8 cellular contexts compared by ENCODE assay signal in the genomic region with DNA sequence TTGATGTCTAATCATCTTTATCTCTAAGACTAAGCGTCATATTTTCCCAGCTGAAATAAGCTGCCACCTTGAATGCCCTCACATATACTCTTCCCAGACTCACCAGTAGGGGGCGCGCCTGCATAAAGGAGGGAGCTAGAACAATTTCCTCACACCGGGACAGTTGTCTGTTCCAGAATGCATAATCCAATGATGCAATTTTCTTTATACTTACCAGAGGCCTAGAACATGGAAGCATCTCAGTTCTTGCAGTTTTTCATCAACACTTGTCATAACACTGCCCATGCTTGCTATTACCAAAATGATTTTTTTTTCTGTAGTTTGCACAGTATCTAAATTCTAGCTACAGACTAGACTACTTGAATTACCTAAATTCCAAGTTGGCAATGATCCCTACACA.
DNase-seq lines count a peak whose midpoint lies in the region; ATAC-seq, FAIRE-seq and TF ChIP-seq lines count a peak whose summit lies in the region.

No MANE protein-coding gene starts in this region.

- DNase-seq in GM12865 (ENCODE audit: low read depth) (peak; percentile 71), NCI-H226 (peak; percentile 52), choroid plexus epithelial cell (ENCODE audit: low read depth) (peak; percentile 94), HepG2 (ENCODE audit: low spot score) (peak; percentile 64)
- peak; percentile 89 for DNase-seq in activated CD4-positive, alpha-beta T cell treated with anti-CD3 and anti-CD28 coated beads for 36 hours
- peak; percentile 3 to 44 (median 18) for DNase-seq in stimulated activated CD4-positive, alpha-beta T cell treated with anti-CD3 and anti-CD28 coated beads, TNF-alpha, amount 100 ng/mL, for 1 hour (ENCODE audit: low read depth in 3 of 3, low spot score in 1 of 3)

- H3K4me1 Mint-ChIP-seq in activated CD4-positive, alpha-beta T cell treated with anti-CD3 and anti-CD28 coated beads for 36 hours: peaks cover 2% of the 10 kb centered on the region

- no peak overlapping the region for H3K27ac ChIP-seq in HepG2 (ENCODE audit: extremely low read length, insufficient read depth, low read length)

- no peak overlapping the region for H3K4me3 ChIP-seq in GM12865 (ENCODE audit: low read depth, low read length)
- H3K4me3 ChIP-seq in choroid plexus epithelial cell (ENCODE audit: low read depth, low read length): no peak overlapping the region
- no peak overlapping the region for H3K4me3 ChIP-seq in HepG2 (replicated peaks in 1 of 3; ENCODE audit: insufficient read depth in 1 of 3, low read depth in 2 of 3, low read length in 3 of 3)

- in situ Hi-C loops in HepG2 (cut with HindIII; ENCODE audit: extremely low pct_ligation_motif_present, low pct_unique_long_range_greater_than_20kb): no loop called here

- no peaks in the 10 kb centered on the region for H3K27me3 ChIP-seq in HepG2 (ENCODE audit: control insufficient read depth in 1 of 2, insufficient read depth in 2 of 2, low read length in 2 of 2)

- no peak overlapping the region for H3K4me3 Mint-ChIP-seq in activated CD4-positive, alpha-beta T cell treated with anti-CD3 and anti-CD28 coated beads for 36 hours

- no peaks in the 10 kb centered on the region for H3K27me3 Mint-ChIP-seq in activated CD4-positive, alpha-beta T cell treated with anti-CD3 and anti-CD28 coated beads for 36 hours

- H4K20me1 ChIP-seq in HepG2 (ENCODE audit: insufficient read depth, low read length): no peaks in the 10 kb centered on the region

- H3K9me3 Mint-ChIP-seq in activated CD4-positive, alpha-beta T cell treated with anti-CD3 and anti-CD28 coated beads for 36 hours (ENCODE audit: low read depth): no peaks in the 10 kb centered on the region

- CTCF ChIA-PET in activated CD4-positive, alpha-beta T cell treated with anti-CD3 and anti-CD28 coated beads for 36 hours (lab: Charles Lee): interaction anchor here (0.8 to 4.1 kb wide), 31 partner anchors 10 to 578 kb away, joined by 3 to 64 read pairs (median 4); a partner anchor contains a TSS
- CTCF ChIA-PET in HepG2 (lab: Yijun Ruan, JAX; ENCODE audit: low intra/inter-chr PET ratio, low total read pairs): interaction anchor here (1.5 to 4.3 kb wide), 2 partner anchors 204 to 210 kb away, joined by 13 to 52 read pairs; a partner anchor contains a TSS

- no peaks in the 10 kb centered on the region for H3K9me3 ChIP-seq in HepG2 (ENCODE audit: low read length)

- peak; percentile 46 for FAIRE-seq in HepG2 (lab: Jason Lieb, UNC)

- intact Hi-C loops in activated CD4-positive, alpha-beta T cell treated with anti-CD3 and anti-CD28 coated beads for 36 hours (cut with DNase I, micrococcal nuclease): loop anchor here (1.0 to 10.0 kb wide), 5 partner anchors 210 to 930 kb away; no protein-coding TSS in a partner anchor
- intact Hi-C loops in HepG2 (cut with micrococcal nuclease; ENCODE audit: unreplicated experiment): loop anchor here (1.0 to 2.0 kb wide), 4 partner anchors 116 to 287 kb away; no protein-coding TSS in a partner anchor

- no peaks in the 10 kb centered on the region for H3K79me2 ChIP-seq in HepG2 (ENCODE audit: insufficient read depth, low read length)

- TF ChIP-seq CTCF in GM12865 (IDR thresholded peaks at IDR 0.05; ENCODE audit: insufficient read depth, low read depth, low read length, missing control alignments) (peak; percentile 84), choroid plexus epithelial cell (conservative IDR thresholded peaks at IDR 0.05; ENCODE audit: low read depth, low read length) (peak; percentile 96), HepG2 (CRISPR knock-in tag; IDR thresholded peaks at IDR 0.05) (peak; percentile 91)

- H3K36me3 ChIP-seq in HepG2 (replicated peaks in 1 of 2; ENCODE audit: control insufficient read depth in 1 of 2, insufficient read depth in 2 of 2, low read length in 2 of 2): no peaks in the 10 kb centered on the region; a peak in 2 of 5 replicates

- WGBS in HepG2 (ENCODE audit: low lambda C conversion rate): 19% methylated on average over 4 of the region's 4 CpGs

- BruUV-seq in HepG2 (replicated peaks; lab: Mats Ljungman, UMichigan): no TSS peak

- ATAC-seq in HG03039 (IDR thresholded peaks at IDR 0.05; ENCODE audit: unreplicated experiment): peak; percentile 56
- ATAC-seq in activated CD4-positive, alpha-beta T cell treated with anti-CD3 and anti-CD28 coated beads for 36 hours: peak; percentile 94
- ATAC-seq in HepG2: peak; percentile 92
- no peak for ATAC-seq in GM19452 (IDR thresholded peaks at IDR 0.05; ENCODE audit: unreplicated experiment)

- no peak for TF ChIP-seq POLR2A in HepG2 (IDR thresholded peaks at IDR 0.05; ENCODE audit: insufficient read depth in 1 of 2, low read depth in 2 of 2, low read length in 2 of 2)

- no peaks in the 10 kb centered on the region for H3K4me1 ChIP-seq in HepG2 (ENCODE audit: insufficient read depth, low read length)

- H3K27ac Mint-ChIP-seq in activated CD4-positive, alpha-beta T cell treated with anti-CD3 and anti-CD28 coated beads for 36 hours: no peak overlapping the region

- 0 out of 4 replicates have a peak, but pooled peaks of 1 of the 2 experiments have one; percentile 4 for TF ChIP-seq EP300 in HepG2 (IDR thresholded peaks at IDR 0.05; ENCODE audit: low read depth in 2 of 2, low read length in 2 of 2)
- no peak for TF ChIP-seq EP300 in HepG2 (CRISPR knock-in tag; IDR thresholded peaks at IDR 0.05; ENCODE audit: borderline replicate concordance)

- H3K36me3 Mint-ChIP-seq in activated CD4-positive, alpha-beta T cell treated with anti-CD3 and anti-CD28 coated beads for 36 hours (ENCODE audit: low read depth): peaks cover 3% of the 10 kb centered on the region

- H2AFZ ChIP-seq in HepG2 (ENCODE audit: low read length): no peak overlapping the region

- no peak overlapping the region for H3K9ac ChIP-seq in HepG2 (ENCODE audit: insufficient read depth, low read depth, low read length)

- TF ChIP-seq RAD21 in HepG2 (CRISPR knock-in tag; IDR thresholded peaks at IDR 0.05): peak; percentile 93

- POLR2A ChIA-PET in activated CD4-positive, alpha-beta T cell treated with anti-CD3 and anti-CD28 coated beads for 36 hours (lab: Charles Lee): interaction anchor here (0.5 kb wide), 1 partner anchor 588 kb away, joined by 3 read pairs; no protein-coding TSS in a partner anchor
- POLR2A ChIA-PET in HepG2 (lab: Yijun Ruan, JAX): interaction anchor here (1.0 to 1.1 kb wide), 2 partner anchors 193 to 210 kb away, joined by 3 to 4 read pairs; no protein-coding TSS in a partner anchor

- no peak overlapping the region for H3K4me2 ChIP-seq in HepG2 (ENCODE audit: low read depth, low read length)

TF ChIP-seq in HepG2, 621 proteins besides CTCF, POLR2A, EP300 and RAD21 (continues in another document):
- TF ChIP-seq GATAD2A (CRISPR knock-in tag; IDR thresholded peaks at IDR 0.05) (peak; percentile 42; the same call in 1 of the 2 replicates), DNMT3B (CRISPR knock-in tag; conservative IDR thresholded peaks at IDR 0.05) (no peak), ZNF430 (CRISPR knock-in tag; IDR thresholded peaks at IDR 0.05) (no peak), ZNF331 (CRISPR knock-in tag; IDR thresholded peaks at IDR 0.05) (0 out of 2 replicates have a peak, but pooled peaks have one; percentile 24), IRF2 (CRISPR knock-in tag; IDR thresholded peaks at IDR 0.05) (0 out of 2 replicates have a peak, but pooled peaks have one; percentile 14), ZNF546 (CRISPR knock-in tag; conservative IDR thresholded peaks at IDR 0.05) (no peak), ZNF713 (CRISPR knock-in tag; IDR thresholded peaks at IDR 0.05) (no peak), ZNF124 (CRISPR knock-in tag; IDR thresholded peaks at IDR 0.05) (peak; percentile 57; the same call in 1 of the 2 replicates), WIZ (CRISPR knock-in tag; IDR thresholded peaks at IDR 0.05) (no peak)
- TF ChIP-seq, protein P1, sequence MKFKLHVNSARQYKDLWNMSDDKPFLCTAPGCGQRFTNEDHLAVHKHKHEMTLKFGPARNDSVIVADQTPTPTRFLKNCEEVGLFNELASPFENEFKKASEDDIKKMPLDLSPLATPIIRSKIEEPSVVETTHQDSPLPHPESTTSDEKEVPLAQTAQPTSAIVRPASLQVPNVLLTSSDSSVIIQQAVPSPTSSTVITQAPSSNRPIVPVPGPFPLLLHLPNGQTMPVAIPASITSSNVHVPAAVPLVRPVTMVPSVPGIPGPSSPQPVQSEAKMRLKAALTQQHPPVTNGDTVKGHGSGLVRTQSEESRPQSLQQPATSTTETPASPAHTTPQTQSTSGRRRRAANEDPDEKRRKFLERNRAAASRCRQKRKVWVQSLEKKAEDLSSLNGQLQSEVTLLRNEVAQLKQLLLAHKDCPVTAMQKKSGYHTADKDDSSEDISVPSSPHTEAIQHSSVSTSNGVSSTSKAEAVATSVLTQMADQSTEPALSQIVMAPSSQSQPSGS (CRISPR knock-in tag; IDR thresholded peaks at IDR 0.05): 0 out of 2 replicates have a peak, but pooled peaks have one; percentile 46
- TF ChIP-seq, protein P2, sequence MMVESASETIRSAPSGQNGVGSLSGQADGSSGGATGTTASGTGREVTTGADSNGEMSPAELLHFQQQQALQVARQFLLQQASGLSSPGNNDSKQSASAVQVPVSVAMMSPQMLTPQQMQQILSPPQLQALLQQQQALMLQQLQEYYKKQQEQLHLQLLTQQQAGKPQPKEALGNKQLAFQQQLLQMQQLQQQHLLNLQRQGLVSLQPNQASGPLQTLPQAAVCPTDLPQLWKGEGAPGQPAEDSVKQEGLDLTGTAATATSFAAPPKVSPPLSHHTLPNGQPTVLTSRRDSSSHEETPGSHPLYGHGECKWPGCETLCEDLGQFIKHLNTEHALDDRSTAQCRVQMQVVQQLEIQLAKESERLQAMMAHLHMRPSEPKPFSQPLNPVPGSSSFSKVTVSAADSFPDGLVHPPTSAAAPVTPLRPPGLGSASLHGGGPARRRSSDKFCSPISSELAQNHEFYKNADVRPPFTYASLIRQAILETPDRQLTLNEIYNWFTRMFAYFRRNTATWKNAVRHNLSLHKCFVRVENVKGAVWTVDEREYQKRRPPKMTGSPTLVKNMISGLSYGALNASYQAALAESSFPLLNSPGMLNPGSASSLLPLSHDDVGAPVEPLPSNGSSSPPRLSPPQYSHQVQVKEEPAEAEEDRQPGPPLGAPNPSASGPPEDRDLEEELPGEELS (CRISPR knock-in tag; IDR thresholded peaks at IDR 0.05): peak; percentile 22; the same call in 1 of the 2 replicates
- TF ChIP-seq, protein P3, sequence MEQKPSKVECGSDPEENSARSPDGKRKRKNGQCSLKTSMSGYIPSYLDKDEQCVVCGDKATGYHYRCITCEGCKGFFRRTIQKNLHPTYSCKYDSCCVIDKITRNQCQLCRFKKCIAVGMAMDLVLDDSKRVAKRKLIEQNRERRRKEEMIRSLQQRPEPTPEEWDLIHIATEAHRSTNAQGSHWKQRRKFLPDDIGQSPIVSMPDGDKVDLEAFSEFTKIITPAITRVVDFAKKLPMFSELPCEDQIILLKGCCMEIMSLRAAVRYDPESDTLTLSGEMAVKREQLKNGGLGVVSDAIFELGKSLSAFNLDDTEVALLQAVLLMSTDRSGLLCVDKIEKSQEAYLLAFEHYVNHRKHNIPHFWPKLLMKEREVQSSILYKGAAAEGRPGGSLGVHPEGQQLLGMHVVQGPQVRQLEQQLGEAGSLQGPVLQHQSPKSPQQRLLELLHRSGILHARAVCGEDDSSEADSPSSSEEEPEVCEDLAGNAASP (CRISPR knock-in tag; IDR thresholded peaks at IDR 0.05; ENCODE audit: borderline replicate concordance): peak; percentile 90

Comparison
In these comparisons a context has a peak if more than half of its experiments do, and no peak if none do; other contexts are left out.
1. DNase-seq: peak in every context shown above with its lines; median percentile 94 in choroid plexus epithelial cell; 89 in activated CD4-positive, alpha-beta T cell treated with anti-CD3 and anti-CD28 coated beads for 36 hours; 71 in GM12865; 64 in HepG2; 52 in NCI-H226; 18 in stimulated activated CD4-positive, alpha-beta T cell treated with anti-CD3 and anti-CD28 coated beads, TNF-alpha, amount 100 ng/mL, for 1 hour.